In genomic region chr20:36344517-36345132, GRCh38 we compare ENCODE assay signal across 1 cellular context.
TF ChIP-seq lines count a peak whose summit lies in the region.

No MANE protein-coding gene starts in this region.

TF ChIP-seq in HepG2, 621 proteins besides CTCF, POLR2A, EP300 and RAD21 (continued from another document and continues in another):
- TF ChIP-seq CSRNP1 (CRISPR knock-in tag; IDR thresholded peaks at IDR 0.05) (peak; percentile 38; the same call in 1 of the 2 replicates), MLXIP (CRISPR knock-in tag; IDR thresholded peaks at IDR 0.05; ENCODE audit: borderline replicate concordance) (peak; percentile 89; the same call in 1 of the 2 replicates), ARHGAP35 (CRISPR knock-in tag; IDR thresholded peaks at IDR 0.05; ENCODE audit: borderline replicate concordance) (peak; percentile 67; the same call in 1 of the 2 replicates), ZNF546 (CRISPR knock-in tag; conservative IDR thresholded peaks at IDR 0.05) (peak; percentile 83; the same call in 1 of the 2 replicates), ZNF160 (CRISPR knock-in tag; IDR thresholded peaks at IDR 0.05) (peak; percentile 64; the same call in 1 of the 2 replicates), PHB2 (IDR thresholded peaks at IDR 0.05; ENCODE audit: partially characterized antibody) (no peak), TCF7 (IDR thresholded peaks at IDR 0.05; ENCODE audit: low read depth) (no peak), ZNF547 (CRISPR knock-in tag; IDR thresholded peaks at IDR 0.05) (peak; percentile 90), ZNF691 (CRISPR knock-in tag; IDR thresholded peaks at IDR 0.05; ENCODE audit: borderline replicate concordance, low read depth) (peak; percentile 60; the same call in 1 of the 2 replicates), NR2F6 (IDR thresholded peaks at IDR 0.05) (no peak), NR2F6 (CRISPR knock-in tag; IDR thresholded peaks at IDR 0.05) (peak; percentile 34; the same call in 1 of the 2 replicates), STAG1 (CRISPR knock-in tag; IDR thresholded peaks at IDR 0.05) (0 out of 2 replicates have a peak, but pooled peaks have one; percentile 4), MED13 (CRISPR knock-in tag; IDR thresholded peaks at IDR 0.05) (0 out of 2 replicates have a peak, but pooled peaks have one; percentile 33), ZNF280B (CRISPR knock-in tag; IDR thresholded peaks at IDR 0.05; ENCODE audit: borderline replicate concordance) (peak; percentile 80; the same call in 1 of the 2 replicates), GTF2F1 (IDR thresholded peaks at IDR 0.05; ENCODE audit: low read length) (no peak), POGK (CRISPR knock-in tag; conservative IDR thresholded peaks at IDR 0.05) (peak; percentile 82; the same call in 1 of the 2 replicates), ZNF605 (CRISPR knock-in tag; IDR thresholded peaks at IDR 0.05) (peak; percentile 80; the same call in 1 of the 2 replicates), PLSCR1 (CRISPR knock-in tag; IDR thresholded peaks at IDR 0.05; ENCODE audit: borderline replicate concordance) (0 out of 2 replicates have a peak, but pooled peaks have one; percentile 55), NFYC (CRISPR knock-in tag; IDR thresholded peaks at IDR 0.05) (peak; percentile 27; the same call in 1 of the 2 replicates), ZNF713 (CRISPR knock-in tag; IDR thresholded peaks at IDR 0.05) (peak; percentile 45; the same call in 1 of the 2 replicates), FOXP1 (IDR thresholded peaks at IDR 0.05) (no peak), FOXP1 (CRISPR knock-in tag; IDR thresholded peaks at IDR 0.05) (no peak), ZNF576 (CRISPR knock-in tag; IDR thresholded peaks at IDR 0.05) (no peak), FOXP4 (CRISPR knock-in tag; IDR thresholded peaks at IDR 0.05) (peak; percentile 34; the same call in 1 of the 2 replicates), SOX6 (IDR thresholded peaks at IDR 0.05) (no peak), SOX6 (CRISPR knock-in tag; IDR thresholded peaks at IDR 0.05) (no peak), ZNF121 (CRISPR knock-in tag; IDR thresholded peaks at IDR 0.05) (peak; percentile 63; the same call in 1 of the 2 replicates), ZNF598 (CRISPR knock-in tag; IDR thresholded peaks at IDR 0.05; ENCODE audit: borderline replicate concordance) (no peak), ZNF317 (CRISPR knock-in tag; IDR thresholded peaks at IDR 0.05) (peak; percentile 57; the same call in 1 of the 2 replicates), KDM4B (CRISPR knock-in tag; IDR thresholded peaks at IDR 0.05) (peak; percentile 97), SETDB1 (CRISPR knock-in tag; IDR thresholded peaks at IDR 0.05; ENCODE audit: borderline replicate concordance) (no peak), HNF4G (IDR thresholded peaks at IDR 0.05; ENCODE audit: borderline replicate concordance, low read depth, low read length) (no peak), HNF4G (CRISPR knock-in tag; IDR thresholded peaks at IDR 0.05; ENCODE audit: borderline replicate concordance, low read depth) (no peak), SUZ12 (IDR thresholded peaks at IDR 0.05; ENCODE audit: low read depth, low read length) (no peak), XRCC5 (optimal IDR thresholded peaks at IDR 0.05; ENCODE audit: low read length) (peak; percentile 68), NFYB (CRISPR knock-in tag; IDR thresholded peaks at IDR 0.05) (0 out of 2 replicates have a peak, but pooled peaks have one; percentile 27), THAP11 (CRISPR knock-in tag; IDR thresholded peaks at IDR 0.05) (peak; percentile 65), ETV6 (CRISPR knock-in tag; conservative IDR thresholded peaks at IDR 0.05) (peak; percentile 79; the same call in 1 of the 2 replicates), ZBTB26 (CRISPR knock-in tag; IDR thresholded peaks at IDR 0.05; ENCODE audit: borderline replicate concordance) (peak; percentile 92), KMT2B (CRISPR knock-in tag; IDR thresholded peaks at IDR 0.05) (peak; percentile 82), SATB2 (CRISPR knock-in tag; IDR thresholded peaks at IDR 0.05) (peak; percentile 95), TSC22D2 (CRISPR knock-in tag; IDR thresholded peaks at IDR 0.05; ENCODE audit: borderline replicate concordance) (peak; percentile 99), ZFP37 (CRISPR knock-in tag; IDR thresholded peaks at IDR 0.05; ENCODE audit: borderline replicate concordance) (peak; percentile 98), RFX1 (IDR thresholded peaks at IDR 0.05) (no peak), ZNF792 (CRISPR knock-in tag; IDR thresholded peaks at IDR 0.05) (peak; percentile 95), ISL2 (CRISPR knock-in tag; IDR thresholded peaks at IDR 0.05) (peak; percentile 69), TMF1 (CRISPR knock-in tag; IDR thresholded peaks at IDR 0.05; ENCODE audit: low read depth) (peak; percentile 78; the same call in 1 of the 2 replicates), GZF1 (CRISPR knock-in tag; IDR thresholded peaks at IDR 0.05) (peak; percentile 61; the same call in 1 of the 2 replicates), CEBPZ (IDR thresholded peaks at IDR 0.05; ENCODE audit: low read length) (no peak), ZNF337 (CRISPR knock-in tag; IDR thresholded peaks at IDR 0.05; ENCODE audit: borderline replicate concordance, low read depth) (no peak; the same call in 1 of the 2 replicates)
